ENCODE assay signal across 21 cellular contexts in the genomic region with DNA sequence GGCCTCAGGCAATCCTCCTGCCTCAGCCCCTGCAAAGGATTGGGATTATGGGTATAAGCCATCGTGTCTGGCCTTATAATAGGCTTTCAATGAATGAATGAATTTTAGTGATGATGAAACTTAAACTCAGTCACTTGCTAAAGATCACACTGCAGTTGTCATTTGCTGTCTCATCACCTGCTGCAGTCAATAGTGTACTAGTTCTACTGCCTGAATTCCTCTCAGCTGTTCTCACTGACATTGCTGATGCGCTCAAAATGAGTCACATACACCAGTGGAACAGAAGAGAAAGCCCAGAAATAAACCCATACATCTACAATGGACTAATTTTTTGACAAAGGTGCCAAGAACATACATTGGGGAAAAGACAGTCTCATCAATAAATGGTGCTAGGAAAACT. TPM values are rescaled to one million over a fixed set of nuclear protein-coding genes. Genes with fewer than 3 reads are reported as not detected.
"Had no signal": no experiment of that assay in that cellular context is flagged by ENCODE, and none has a peak within 500 bp of the region (broad histone marks: within the 10 kb centered on the region; RNA-seq: fewer than 3 reads in every experiment).

No MANE protein-coding gene starts in this region.

- H3K79me2 ChIP-seq: hepatocyte had no signal

- H3K27me3 ChIP-seq: foreskin keratinocyte, hepatocyte, neural progenitor cell, ovary, suprapubic skin, thyroid gland had no signal

- H3K4me3 ChIP-seq: hepatocyte, mucosa of descending colon, neural progenitor cell, ovary, suprapubic skin, thyroid gland had no signal

- FAIRE-seq: colon had no signal

- H3K36me3 Mint-ChIP-seq: natural killer cell treated with Interleukin-12 subunit alpha and Interleukin-12 subunit beta and Interleukin-15 and Interleukin-18, amount 100 ng/mL, for 72 hours; neural progenitor cell; stimulated activated effector memory CD8-positive, alpha-beta T cell treated with anti-CD3 and anti-CD28 coated beads, Interleukin-12 subunit alpha, Interleukin-12 subunit beta, amount 100 ng/mL, for 72 hours had no signal

- H3K9ac ChIP-seq: neural progenitor cell had no signal

- H2AFZ ChIP-seq: hepatocyte, neural progenitor cell had no signal

- H3K4me1 Mint-ChIP-seq: neural progenitor cell; stimulated activated effector memory CD8-positive, alpha-beta T cell treated with anti-CD3 and anti-CD28 coated beads, Interleukin-12 subunit alpha, Interleukin-12 subunit beta, amount 100 ng/mL, for 72 hours had no signal

- H3K36me3 ChIP-seq: neural progenitor cell, ovary, suprapubic skin, thyroid gland had no signal

- H3K27ac ChIP-seq: foreskin keratinocyte, hepatocyte, neural progenitor cell, ovary, suprapubic skin, thyroid gland had no signal

- H3K9me3 Mint-ChIP-seq: effector memory CD8-positive, alpha-beta T cell; natural killer cell treated with Interleukin-12 subunit alpha and Interleukin-12 subunit beta and Interleukin-15 and Interleukin-18, amount 100 ng/mL, for 72 hours; stimulated activated effector memory CD8-positive, alpha-beta T cell treated with anti-CD3 and anti-CD28 coated beads, Interleukin-12 subunit alpha, Interleukin-12 subunit beta, amount 100 ng/mL, for 72 hours had no signal

- H3K4me1 ChIP-seq: foreskin keratinocyte, neural progenitor cell, suprapubic skin, thyroid gland had no signal

- H3K27ac Mint-ChIP-seq: dendritic cell treated with granulocyte-macrophage colony-stimulating factor and Interleukin-4, amounts not matched to agents 40 ng/mL and 50 ng/mL, for 4 days; effector memory CD8-positive, alpha-beta T cell; natural killer cell treated with Interleukin-12 subunit alpha and Interleukin-12 subunit beta and Interleukin-15 and Interleukin-18, amount 100 ng/mL, for 72 hours; neural progenitor cell; stimulated activated effector memory CD8-positive, alpha-beta T cell treated with anti-CD3 and anti-CD28 coated beads, Interleukin-12 subunit alpha, Interleukin-12 subunit beta, amount 100 ng/mL, for 72 hours had no signal

- H3K9me3 ChIP-seq: mucosa of descending colon, ovary, thyroid gland had no signal

- H3K4me2 ChIP-seq: hepatocyte, neural progenitor cell had no signal

- H3K27me3 Mint-ChIP-seq: dendritic cell treated with granulocyte-macrophage colony-stimulating factor and Interleukin-4, amounts not matched to agents 40 ng/mL and 50 ng/mL, for 4 days had no signal

- DNase-seq: cerebellar nuclear complex; effector memory CD8-positive, alpha-beta T cell; mucosa of descending colon; ovary; right cardiac atrium; stimulated activated CD4-positive, alpha-beta T cell treated with anti-CD3 and anti-CD28 coated beads, Interleukin-4, amount 100 ng/mL, for 1 hour; stimulated activated CD8-positive, alpha-beta memory T cell treated with anti-CD3 and anti-CD28 coated beads, Interleukin-4, amount 100 ng/mL, for 48 hours; stimulated activated naive CD8-positive, alpha-beta T cell treated with anti-CD3 and anti-CD28 coated beads, Interleukin-15, Interleukin-2, amounts not matched to agents 100 U/mL and 50 U/mL, for 24 hours; thyroid gland had no signal

- H3K4me3 Mint-ChIP-seq: dendritic cell treated with granulocyte-macrophage colony-stimulating factor and Interleukin-4, amounts not matched to agents 40 ng/mL and 50 ng/mL, for 4 days; effector memory CD8-positive, alpha-beta T cell; natural killer cell treated with Interleukin-12 subunit alpha and Interleukin-12 subunit beta and Interleukin-15 and Interleukin-18, amount 100 ng/mL, for 72 hours; neural progenitor cell; stimulated activated effector memory CD8-positive, alpha-beta T cell treated with anti-CD3 and anti-CD28 coated beads, Interleukin-12 subunit alpha, Interleukin-12 subunit beta, amount 100 ng/mL, for 72 hours had no signal

- ATAC-seq: effector memory CD8-positive, alpha-beta T cell; foreskin keratinocyte; mucosa of descending colon; natural killer cell treated with Interleukin-12 subunit alpha and Interleukin-12 subunit beta and Interleukin-15 and Interleukin-18, amount 100 ng/mL, for 72 hours; right cardiac atrium; stimulated activated effector memory CD8-positive, alpha-beta T cell treated with anti-CD3 and anti-CD28 coated beads, Interleukin-12 subunit alpha, Interleukin-12 subunit beta, amount 100 ng/mL, for 72 hours; stimulated activated naive CD8-positive, alpha-beta T cell treated with anti-CD3 and anti-CD28 coated beads, Interleukin-15, Interleukin-2, amounts not matched to agents 100 U/mL and 50 U/mL, for 24 hours had no signal

RNA-seq across cellular contexts. Expression of a gene that starts 29.4 kb away (rescaled TPM):
- total RNA-seq: epithelial cell of proximal tubule, liver, posterior vena cava, suprapubic skin, ureter had no signal
- polyA plus RNA-seq: hepatocyte had no signal
